ENCODE assay signal across 15 cellular contexts in the genomic region with DNA sequence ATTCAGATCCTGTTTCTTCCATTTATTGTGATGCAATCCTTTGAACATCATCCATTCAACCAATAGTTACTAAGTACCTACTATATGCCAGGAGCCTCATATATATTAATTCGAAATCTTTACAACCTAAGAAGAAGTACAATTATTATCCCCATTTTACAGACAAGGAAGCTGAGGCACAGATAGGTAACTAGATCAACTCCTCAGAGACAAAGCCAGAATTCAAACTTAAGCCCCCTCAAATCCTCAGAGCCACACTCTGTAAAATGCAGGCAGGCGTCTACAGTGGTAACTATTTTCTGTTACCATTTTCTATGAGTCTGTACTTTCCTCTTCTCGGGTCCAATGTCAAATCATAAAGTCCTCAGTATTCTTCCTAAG.
DNase-seq lines count a peak whose midpoint lies in the region; ATAC-seq, FAIRE-seq and TF ChIP-seq lines count a peak whose summit lies in the region.
"Had no signal": no experiment of that assay in that cellular context is flagged by ENCODE, and none has a peak within 500 bp of the region (broad histone marks: within the 10 kb centered on the region; RNA-seq: fewer than 3 reads in every experiment).

No MANE protein-coding gene starts in this region.

- H3K9ac ChIP-seq in OCI-LY1 (ENCODE audit: low read length) (peak overlapping the region; percentile 83), skeletal muscle tissue (ENCODE audit: low read depth in 1 of 3, low read length in 3 of 3) (peak overlapping the region in 1 of 3 donors; percentile 27)

- peaks cover 28% of the 10 kb centered on the region for H3K36me3 Mint-ChIP-seq in activated CD4-positive, alpha-beta T cell treated with anti-CD3 and anti-CD28 coated beads, Interleukin-2, amount 10 ng/mL, durations not matched to agents 7 days and 5 days (ENCODE audit: low read depth)

- H3K27ac ChIP-seq in OCI-LY1 (ENCODE audit: low read depth, low read length, poor library complexity, severe bottlenecking) (peak overlapping the region; percentile 99), esophagus muscularis mucosa (replicated peaks in 1 of 4) (peak overlapping the region in 3 of 4 donors; percentile 99), skeletal muscle tissue (ENCODE audit: low read depth, low read length) (peak overlapping the region; percentile 93), pancreas (no peak overlapping the region)

- H3F3A ChIP-seq in OCI-LY1 (ENCODE audit: insufficient read depth, low read length), result 0 out of 2 replicates have a peak, but pooled peaks cover 9% of the 10 kb centered on the region

- H3K4me1 ChIP-seq in OCI-LY1 (ENCODE audit: insufficient read depth, low read length, severe bottlenecking) (peaks cover 72% of the 10 kb centered on the region), esophagus muscularis mucosa (peaks cover 23 to 68% (median 37%) of the 10 kb centered on the region in 4 donors), skeletal muscle tissue (ENCODE audit: control insufficient read depth in 3 of 3, insufficient read depth in 3 of 3, low read length in 3 of 3) (peaks cover 40 to 55% (median 54%) of the 10 kb centered on the region in 3 donors), pancreas (peaks cover 13 to 29% (median 17%) of the 10 kb centered on the region in 3 donors)

- no peak overlapping the region for H2AFZ ChIP-seq in OCI-LY1 (ENCODE audit: low read length)

- H3K9me2 ChIP-seq in OCI-LY1 (ENCODE audit: low read depth, low read length), result no peaks in the 10 kb centered on the region

- H3K4me2 ChIP-seq in OCI-LY1 (ENCODE audit: low read length), result peak overlapping the region; percentile 84

- intact Hi-C loops in esophagus muscularis mucosa (cut with DNase I), result no loop called here
- intact Hi-C loops in pancreas (cut with DNase I), result no loop called here

- peaks cover 21% of the 10 kb centered on the region for H3K36me3 ChIP-seq in OCI-LY1 (ENCODE audit: insufficient read depth, low read length)
- peaks cover 0 to under 1% (median 0%) of the 10 kb centered on the region in 4 donors for H3K36me3 ChIP-seq in esophagus muscularis mucosa
- no peaks in the 10 kb centered on the region for H3K36me3 ChIP-seq in skeletal muscle tissue (ENCODE audit: control insufficient read depth in 3 of 3, insufficient read depth in 3 of 3, low read length in 3 of 3)
- no peaks in the 10 kb centered on the region for H3K36me3 ChIP-seq in pancreas

- peaks cover 26% of the 10 kb centered on the region for H3K79me2 ChIP-seq in OCI-LY1 (ENCODE audit: insufficient read depth, low read length)

- no peak for TF ChIP-seq CTCF in OCI-LY1 (IDR thresholded peaks at IDR 0.05; ENCODE audit: low read length)
- TF ChIP-seq CTCF in esophagus muscularis mucosa (IDR thresholded peaks at IDR 0.05), result no peak
- no peak for TF ChIP-seq CTCF in pancreas (IDR thresholded peaks at IDR 0.05)

- H4K20me1 ChIP-seq in OCI-LY1 (ENCODE audit: insufficient read depth, low read length), result no peaks in the 10 kb centered on the region

- no peaks in the 10 kb centered on the region for H3K27me3 Mint-ChIP-seq in activated CD4-positive, alpha-beta T cell treated with anti-CD3 and anti-CD28 coated beads, Interleukin-2, amount 10 ng/mL, durations not matched to agents 7 days and 5 days

- DNase-seq in activated CD4-positive, alpha-beta T cell treated with anti-CD3 and anti-CD28 coated beads, Interleukin-2, amount 10 ng/mL, durations not matched to agents 7 days and 5 days, result no peak
- no peak for DNase-seq in activated CD4-positive, alpha-beta T cell treated with anti-CD3 and anti-CD28 coated beads, Interleukin-2, amount 50 U/mL, for 48 hours
- DNase-seq in esophagus muscularis mucosa (ENCODE audit: extremely low spot score) (no peak), pancreas (no peak), iPS-NIHi11 (ENCODE audit: low spot score) (no peak)
- DNase-seq in stimulated activated naive CD4-positive, alpha-beta T cell (lab: John Stamatoyannopoulos, UW), result no peak
- DNase-seq: ACHN; activated CD4-positive, CD25-positive, alpha-beta regulatory T cell; amygdala; DMS 273 treated with DMSO at 0.1 percent for 48 hours; effector CD4-positive, alpha-beta T cell; NCI-H2171 had no signal

- TF ChIP-seq POLR2A in esophagus muscularis mucosa (IDR thresholded peaks at IDR 0.05; ENCODE audit: low read depth), result no peak

- H3K4me1 Mint-ChIP-seq in activated CD4-positive, alpha-beta T cell treated with anti-CD3 and anti-CD28 coated beads, Interleukin-2, amount 10 ng/mL, durations not matched to agents 7 days and 5 days, result peaks cover 63% of the 10 kb centered on the region

- POLR2A ChIA-PET in activated CD4-positive, alpha-beta T cell treated with anti-CD3 and anti-CD28 coated beads, Interleukin-2, amount 10 ng/mL, durations not matched to agents 7 days and 5 days (lab: Charles Lee), result no interaction called here

- FAIRE-seq in pancreas (lab: Jason Lieb, UNC), result no peak
- FAIRE-seq: islet of Langerhans had no signal

- H3K27me3 ChIP-seq in OCI-LY1 (ENCODE audit: insufficient read depth, low read length) (no peaks in the 10 kb centered on the region), esophagus muscularis mucosa (no peaks in the 10 kb centered on the region), skeletal muscle tissue (ENCODE audit: control insufficient read depth in 3 of 3, insufficient read depth in 3 of 3, low read length in 3 of 3) (no peaks in the 10 kb centered on the region), pancreas (no peaks in the 10 kb centered on the region)

- ATAC-seq in pancreas, result no peak

- TF ChIP-seq EP300 in esophagus muscularis mucosa (IDR thresholded peaks at IDR 0.05), result no peak

- H3K27ac Mint-ChIP-seq in activated CD4-positive, alpha-beta T cell treated with anti-CD3 and anti-CD28 coated beads, Interleukin-2, amount 10 ng/mL, durations not matched to agents 7 days and 5 days, result peak overlapping the region; percentile 97

- H3K4me3 ChIP-seq in OCI-LY1 (ENCODE audit: low read depth, low read length, poor library complexity, severe bottlenecking) (peak overlapping the region; percentile 67), esophagus muscularis mucosa (no peak overlapping the region), skeletal muscle tissue (ENCODE audit: low read length in 3 of 3) (no peak overlapping the region), pancreas (no peak overlapping the region)

- no peak overlapping the region for H3K4me3 Mint-ChIP-seq in activated CD4-positive, alpha-beta T cell treated with anti-CD3 and anti-CD28 coated beads, Interleukin-2, amount 10 ng/mL, durations not matched to agents 7 days and 5 days

- H3K9me3 Mint-ChIP-seq in activated CD4-positive, alpha-beta T cell treated with anti-CD3 and anti-CD28 coated beads, Interleukin-2, amount 10 ng/mL, durations not matched to agents 7 days and 5 days, result no peaks in the 10 kb centered on the region

- H3K9me3 ChIP-seq in OCI-LY1 (ENCODE audit: low read length), result no peaks in the 10 kb centered on the region
- H3K9me3 ChIP-seq in esophagus muscularis mucosa, result no peaks in the 10 kb centered on the region
- no peaks in the 10 kb centered on the region for H3K9me3 ChIP-seq in skeletal muscle tissue (ENCODE audit: control insufficient read depth in 3 of 3, low read length in 3 of 3)
- H3K9me3 ChIP-seq in pancreas, result no peaks in the 10 kb centered on the region

- CTCF ChIA-PET in activated CD4-positive, alpha-beta T cell treated with anti-CD3 and anti-CD28 coated beads, Interleukin-2, amount 10 ng/mL, durations not matched to agents 7 days and 5 days (lab: Charles Lee), result no interaction called here

- 97% methylated on average over 3 of the region's 3 CpGs for WGBS in esophagus muscularis mucosa
- 96 to 97% methylated on average over 3 of the region's 3 CpGs for WGBS in pancreas, 2 donors

Comparison
In these comparisons a context has a peak if more than half of its experiments do, and no peak if none do; other contexts are left out.
1. H3K27ac ChIP-seq: peak in OCI-LY1 (single experiment), esophagus muscularis mucosa (3 of 4) and skeletal muscle tissue (single experiment); none in pancreas (0 of 4).